Comparison of ENCODE assay signal across 28 cellular contexts in the genomic region with DNA sequence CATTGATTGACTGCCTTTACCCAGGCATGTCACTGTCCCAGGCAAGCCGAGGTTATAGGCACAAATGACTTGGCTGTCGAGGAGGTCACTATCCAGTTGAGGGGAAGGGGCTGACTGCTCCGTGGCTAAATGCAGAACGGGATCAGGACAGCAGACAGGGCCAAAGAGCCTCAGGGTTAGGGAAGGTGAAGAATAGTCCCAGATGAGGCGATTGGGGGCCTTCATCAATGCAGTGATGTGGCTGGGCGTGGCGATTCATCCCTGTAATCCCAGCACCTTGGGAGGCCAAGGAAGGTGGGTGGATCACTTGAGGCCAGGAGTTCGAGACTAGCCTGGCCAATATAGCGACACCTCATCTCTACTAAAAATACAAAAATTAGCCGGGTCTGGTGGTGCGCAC. TPM values are rescaled to one million over a fixed set of nuclear protein-coding genes. Genes with fewer than 3 reads are reported as not detected.
"Had no signal": no experiment of that assay in that cellular context is flagged by ENCODE, and none has a peak within 500 bp of the region (broad histone marks: within the 10 kb centered on the region; RNA-seq: fewer than 3 reads in every experiment).

No MANE protein-coding gene starts in this region.

- H3K4me3 ChIP-seq: K562, PC-9, Peyer's patch, SJSA1, SK-N-MC had no signal

- DNase-seq: Kasumi-1; MM.1S; NCI-H1092 treated with DMSO at 0.1 percent for 48 hours; NCI-H1436; NCI-H187; NCI-H2029; NCI-H2081 treated with DMSO at 0.1 percent for 48 hours; NCI-H2171; NCI-H226; NCI-H446; NCI-H510A; NCI-H524 treated with DMSO at 0.1 percent for 48 hours; NCI-H69; NCI-H774; NK-92 treated with Interleukin-12 subunit alpha and Interleukin-12 subunit beta, amount 100 ng/mL, for 24 hours; OCI-M1; PC-9; Peyer's patch; SIG-M5 had no signal

- H3K4me1 ChIP-seq: Peyer's patch, SJSA1 had no signal

- H3K27ac ChIP-seq: HL-60, KMS-11, PC-9, Peyer's patch, SJSA1, SK-N-MC had no signal

- H3K27me3 ChIP-seq: Peyer's patch, SJSA1 had no signal

- H3K9me3 Mint-ChIP-seq: IgD-negative memory B cell had no signal

- H3K36me3 ChIP-seq: Peyer's patch, SJSA1 had no signal

- ATAC-seq: K562, Right ventricle myocardium inferior had no signal

- H3K9me3 ChIP-seq: Peyer's patch, SJSA1 had no signal

- H3K36me3 Mint-ChIP-seq: IgD-negative memory B cell had no signal

RNA-seq across cellular contexts. Expression of a gene that starts 10.7 kb away (rescaled TPM):
- total RNA-seq: M059J, PC-9, Peyer's patch, RPMI7951, SJSA1 had no signal
- polyA plus RNA-seq: IgD-negative memory B cell, K562 had no signal
